Comparison of ENCODE assay signal across 2 cellular contexts in genomic region chr2:48334180-48334579, GRCh38.
TF ChIP-seq lines count a peak whose summit lies in the region.

No MANE protein-coding gene starts in this region.

TF ChIP-seq in HepG2, 621 proteins besides CTCF, POLR2A, EP300 and RAD21:
- peak; percentile 43 for TF ChIP-seq HNF4A (CRISPR knock-in tag; IDR thresholded peaks at IDR 0.05)
- TF ChIP-seq GATA4 (IDR thresholded peaks at IDR 0.05; ENCODE audit: borderline replicate concordance, low read depth) = no peak
- no peak for TF ChIP-seq ZNF282 (IDR thresholded peaks at IDR 0.05; ENCODE audit: partially characterized antibody)
- no peak for TF ChIP-seq IRF2 (CRISPR knock-in tag; IDR thresholded peaks at IDR 0.05)

TF ChIP-seq in K562, 482 proteins besides CTCF, POLR2A, EP300 and RAD21:
- TF ChIP-seq ZBTB5 (IDR thresholded peaks at IDR 0.05) (no peak), SNRNP70 (optimal IDR thresholded peaks at IDR 0.05; ENCODE audit: low read depth, low read length) (no peak)
